ENCODE assay signal across 2 cellular contexts in the genomic region with DNA sequence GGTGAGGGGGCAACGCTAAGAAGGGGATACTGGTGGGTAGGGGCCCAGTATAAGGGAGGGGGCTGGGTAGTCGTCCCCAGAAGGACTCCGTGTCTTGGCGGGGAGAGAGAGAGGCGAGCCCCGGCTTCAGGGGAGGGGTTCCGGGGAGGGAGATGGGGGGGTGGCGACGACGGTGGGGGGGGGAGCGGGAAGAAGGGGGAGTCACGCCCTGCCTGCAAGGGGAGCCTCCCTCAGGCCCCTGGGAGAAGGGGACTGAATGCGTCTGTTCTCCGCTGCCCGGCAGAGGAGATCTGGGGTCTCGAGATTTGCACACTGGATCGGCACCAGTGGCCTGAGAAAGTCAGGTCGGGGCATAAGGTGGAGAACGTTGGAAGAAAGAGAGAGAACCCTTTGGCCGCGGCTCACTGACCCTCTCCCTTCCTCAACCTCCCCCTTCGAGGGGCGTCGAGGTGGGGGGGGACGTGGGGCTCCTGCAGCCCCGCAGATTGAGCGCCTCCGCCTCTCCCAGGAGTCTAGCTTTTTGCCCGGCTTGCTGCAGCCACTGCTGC.
TF ChIP-seq lines count a peak whose summit lies in the region.

No MANE protein-coding gene starts in this region.

TF ChIP-seq in SK-N-SH, 30 proteins besides CTCF, POLR2A, EP300 and RAD21:
- TF ChIP-seq, protein P1, sequence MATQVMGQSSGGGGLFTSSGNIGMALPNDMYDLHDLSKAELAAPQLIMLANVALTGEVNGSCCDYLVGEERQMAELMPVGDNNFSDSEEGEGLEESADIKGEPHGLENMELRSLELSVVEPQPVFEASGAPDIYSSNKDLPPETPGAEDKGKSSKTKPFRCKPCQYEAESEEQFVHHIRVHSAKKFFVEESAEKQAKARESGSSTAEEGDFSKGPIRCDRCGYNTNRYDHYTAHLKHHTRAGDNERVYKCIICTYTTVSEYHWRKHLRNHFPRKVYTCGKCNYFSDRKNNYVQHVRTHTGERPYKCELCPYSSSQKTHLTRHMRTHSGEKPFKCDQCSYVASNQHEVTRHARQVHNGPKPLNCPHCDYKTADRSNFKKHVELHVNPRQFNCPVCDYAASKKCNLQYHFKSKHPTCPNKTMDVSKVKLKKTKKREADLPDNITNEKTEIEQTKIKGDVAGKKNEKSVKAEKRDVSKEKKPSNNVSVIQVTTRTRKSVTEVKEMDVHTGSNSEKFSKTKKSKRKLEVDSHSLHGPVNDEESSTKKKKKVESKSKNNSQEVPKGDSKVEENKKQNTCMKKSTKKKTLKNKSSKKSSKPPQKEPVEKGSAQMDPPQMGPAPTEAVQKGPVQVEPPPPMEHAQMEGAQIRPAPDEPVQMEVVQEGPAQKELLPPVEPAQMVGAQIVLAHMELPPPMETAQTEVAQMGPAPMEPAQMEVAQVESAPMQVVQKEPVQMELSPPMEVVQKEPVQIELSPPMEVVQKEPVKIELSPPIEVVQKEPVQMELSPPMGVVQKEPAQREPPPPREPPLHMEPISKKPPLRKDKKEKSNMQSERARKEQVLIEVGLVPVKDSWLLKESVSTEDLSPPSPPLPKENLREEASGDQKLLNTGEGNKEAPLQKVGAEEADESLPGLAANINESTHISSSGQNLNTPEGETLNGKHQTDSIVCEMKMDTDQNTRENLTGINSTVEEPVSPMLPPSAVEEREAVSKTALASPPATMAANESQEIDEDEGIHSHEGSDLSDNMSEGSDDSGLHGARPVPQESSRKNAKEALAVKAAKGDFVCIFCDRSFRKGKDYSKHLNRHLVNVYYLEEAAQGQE (IDR thresholded peaks at IDR 0.05; ENCODE audit: low read depth, low read length), result no peak
- TF ChIP-seq, protein P2, sequence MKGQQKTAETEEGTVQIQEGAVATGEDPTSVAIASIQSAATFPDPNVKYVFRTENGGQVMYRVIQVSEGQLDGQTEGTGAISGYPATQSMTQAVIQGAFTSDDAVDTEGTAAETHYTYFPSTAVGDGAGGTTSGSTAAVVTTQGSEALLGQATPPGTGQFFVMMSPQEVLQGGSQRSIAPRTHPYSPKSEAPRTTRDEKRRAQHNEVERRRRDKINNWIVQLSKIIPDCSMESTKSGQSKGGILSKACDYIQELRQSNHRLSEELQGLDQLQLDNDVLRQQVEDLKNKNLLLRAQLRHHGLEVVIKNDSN (IDR thresholded peaks at IDR 0.05; ENCODE audit: borderline replicate concordance, low read depth), result no peak
- no peak for TF ChIP-seq NRF1 (IDR thresholded peaks at IDR 0.05; ENCODE audit: low read depth, low read length)
- no peak for TF ChIP-seq CHD2 (IDR thresholded peaks at IDR 0.05; ENCODE audit: low read length, partially characterized antibody)
- no peak for TF ChIP-seq EZH2phosphoT487 (IDR thresholded peaks at IDR 0.05; ENCODE audit: borderline replicate concordance, low read depth)
- no peak for TF ChIP-seq TEAD4 (IDR thresholded peaks at IDR 0.05; ENCODE audit: borderline replicate concordance, insufficient read depth)
- TF ChIP-seq GATA2 (CRISPR knock-in tag; IDR thresholded peaks at IDR 0.05), result no peak
- no peak for TF ChIP-seq YY1 (IDR thresholded peaks at IDR 0.05; ENCODE audit: low read depth)
- TF ChIP-seq ELF1 (IDR thresholded peaks at IDR 0.05), result no peak
- no peak for TF ChIP-seq FOSL2 (IDR thresholded peaks at IDR 0.05; ENCODE audit: borderline replicate concordance, low read depth)
- TF ChIP-seq TAF1 (IDR thresholded peaks at IDR 0.05; ENCODE audit: borderline replicate concordance, low read depth, low read length), result no peak
- TF ChIP-seq FOXM1 (IDR thresholded peaks at IDR 0.05; ENCODE audit: low read depth), result no peak
- TF ChIP-seq NFIC (IDR thresholded peaks at IDR 0.05; ENCODE audit: borderline replicate concordance), result no peak
- no peak for TF ChIP-seq SMC3 (IDR thresholded peaks at IDR 0.05; ENCODE audit: low read depth, low read length)
- no peak for TF ChIP-seq FOXJ3 (CRISPR knock-in tag; IDR thresholded peaks at IDR 0.05)
- TF ChIP-seq TCF12 (IDR thresholded peaks at IDR 0.05), result no peak
- TF ChIP-seq, protein P3, sequence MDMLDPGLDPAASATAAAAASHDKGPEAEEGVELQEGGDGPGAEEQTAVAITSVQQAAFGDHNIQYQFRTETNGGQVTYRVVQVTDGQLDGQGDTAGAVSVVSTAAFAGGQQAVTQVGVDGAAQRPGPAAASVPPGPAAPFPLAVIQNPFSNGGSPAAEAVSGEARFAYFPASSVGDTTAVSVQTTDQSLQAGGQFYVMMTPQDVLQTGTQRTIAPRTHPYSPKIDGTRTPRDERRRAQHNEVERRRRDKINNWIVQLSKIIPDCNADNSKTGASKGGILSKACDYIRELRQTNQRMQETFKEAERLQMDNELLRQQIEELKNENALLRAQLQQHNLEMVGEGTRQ (IDR thresholded peaks at IDR 0.05; ENCODE audit: borderline replicate concordance, low read depth, low read length), result no peak
- no peak for TF ChIP-seq POLR2AphosphoS5 (IDR thresholded peaks at IDR 0.05; ENCODE audit: low read depth, low read length)
- no peak for TF ChIP-seq RXRA (IDR thresholded peaks at IDR 0.05; ENCODE audit: borderline replicate concordance, low read depth)

TF ChIP-seq in HepG2, 621 proteins besides CTCF, POLR2A, EP300 and RAD21:
- TF ChIP-seq YEATS4 (CRISPR knock-in tag; IDR thresholded peaks at IDR 0.05; ENCODE audit: borderline replicate concordance) (no peak), CREM (IDR thresholded peaks at IDR 0.05) (no peak), CREM (CRISPR knock-in tag; IDR thresholded peaks at IDR 0.05) (no peak), MBNL3 (CRISPR knock-in tag; conservative IDR thresholded peaks at IDR 0.05) (no peak)
- TF ChIP-seq, protein P4, sequence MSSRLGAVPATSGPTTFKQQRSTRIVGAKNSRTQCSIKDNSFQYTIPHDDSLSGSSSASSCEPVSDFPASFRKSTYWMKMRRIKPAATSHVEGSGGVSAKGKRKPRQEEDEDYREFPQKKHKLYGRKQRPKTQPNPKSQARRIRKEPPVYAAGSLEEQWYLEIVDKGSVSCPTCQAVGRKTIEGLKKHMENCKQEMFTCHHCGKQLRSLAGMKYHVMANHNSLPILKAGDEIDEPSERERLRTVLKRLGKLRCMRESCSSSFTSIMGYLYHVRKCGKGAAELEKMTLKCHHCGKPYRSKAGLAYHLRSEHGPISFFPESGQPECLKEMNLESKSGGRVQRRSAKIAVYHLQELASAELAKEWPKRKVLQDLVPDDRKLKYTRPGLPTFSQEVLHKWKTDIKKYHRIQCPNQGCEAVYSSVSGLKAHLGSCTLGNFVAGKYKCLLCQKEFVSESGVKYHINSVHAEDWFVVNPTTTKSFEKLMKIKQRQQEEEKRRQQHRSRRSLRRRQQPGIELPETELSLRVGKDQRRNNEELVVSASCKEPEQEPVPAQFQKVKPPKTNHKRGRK (CRISPR knock-in tag; IDR thresholded peaks at IDR 0.05), result no peak
- TF ChIP-seq, protein P5, sequence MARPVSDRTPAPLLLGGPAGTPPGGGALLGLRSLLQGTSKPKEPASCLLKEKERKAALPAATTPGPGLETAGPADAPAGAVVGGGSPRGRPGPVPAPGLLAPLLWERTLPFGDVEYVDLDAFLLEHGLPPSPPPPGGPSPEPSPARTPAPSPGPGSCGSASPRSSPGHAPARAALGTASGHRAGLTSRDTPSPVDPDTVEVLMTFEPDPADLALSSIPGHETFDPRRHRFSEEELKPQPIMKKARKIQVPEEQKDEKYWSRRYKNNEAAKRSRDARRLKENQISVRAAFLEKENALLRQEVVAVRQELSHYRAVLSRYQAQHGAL (CRISPR knock-in tag; IDR thresholded peaks at IDR 0.05; ENCODE audit: not compliant biosample characterization), result no peak
- TF ChIP-seq, protein P6, sequence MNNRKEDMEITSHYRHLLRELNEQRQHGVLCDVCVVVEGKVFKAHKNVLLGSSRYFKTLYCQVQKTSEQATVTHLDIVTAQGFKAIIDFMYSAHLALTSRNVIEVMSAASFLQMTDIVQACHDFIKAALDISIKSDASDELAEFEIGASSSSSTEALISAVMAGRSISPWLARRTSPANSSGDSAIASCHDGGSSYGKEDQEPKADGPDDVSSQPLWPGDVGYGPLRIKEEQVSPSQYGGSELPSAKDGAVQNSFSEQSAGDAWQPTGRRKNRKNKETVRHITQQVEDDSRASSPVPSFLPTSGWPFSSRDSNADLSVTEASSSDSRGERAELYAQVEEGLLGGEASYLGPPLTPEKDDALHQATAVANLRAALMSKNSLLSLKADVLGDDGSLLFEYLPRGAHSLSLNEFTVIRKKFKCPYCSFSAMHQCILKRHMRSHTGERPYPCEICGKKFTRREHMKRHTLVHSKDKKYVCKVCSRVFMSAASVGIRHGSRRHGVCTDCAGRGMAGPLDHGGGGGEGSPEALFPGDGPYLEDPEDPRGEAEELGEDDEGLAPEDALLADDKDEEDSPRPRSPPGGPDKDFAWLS (CRISPR knock-in tag; IDR thresholded peaks at IDR 0.05; ENCODE audit: borderline replicate concordance), result no peak
